In the genomic region with DNA sequence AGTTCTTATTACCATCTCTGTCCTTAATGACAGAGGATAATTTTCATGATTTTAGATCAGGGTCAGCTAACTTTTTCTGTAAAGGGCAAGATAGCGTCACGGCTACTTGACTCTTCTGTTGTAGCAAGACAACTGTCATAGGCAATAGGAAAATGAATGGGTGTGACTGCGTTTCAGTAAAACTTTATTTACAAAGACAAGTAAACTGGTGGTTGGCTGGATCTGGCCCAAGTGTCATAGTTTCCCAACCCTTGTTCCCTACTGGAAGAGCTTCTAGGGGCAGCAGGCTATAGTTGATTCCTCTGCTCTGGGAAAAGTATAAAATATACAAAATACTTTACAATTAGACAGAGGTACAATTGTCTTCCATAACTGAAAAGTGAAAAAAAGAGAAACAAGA, we compare ENCODE assay signal across 22 cellular contexts.
"Had no signal": no experiment of that assay in that cellular context is flagged by ENCODE, and none has a peak within 500 bp of the region (broad histone marks: within the 10 kb centered on the region; RNA-seq: fewer than 3 reads in every experiment).

No MANE protein-coding gene starts in this region.

- H3K4me3 ChIP-seq: left ventricle myocardium inferior, ovary, psoas muscle, right atrium auricular region, stomach, uterus had no signal

- FAIRE-seq: kidney had no signal

- H3K36me3 ChIP-seq: ovary, right atrium auricular region, uterus had no signal

- H3K4me1 ChIP-seq: left ventricle myocardium inferior, psoas muscle, right atrium auricular region, stomach, uterus had no signal

- DNase-seq: activated CD4-positive, alpha-beta T cell treated with anti-CD3 and anti-CD28 coated beads, Interleukin-2, amount 10 ng/mL, durations not matched to agents 7 days and 5 days; activated CD4-positive, CD25-positive, alpha-beta regulatory T cell treated with anti-CD3 and anti-CD28 coated beads, Interleukin-2, amount 50 U/mL, for 72 hours; activated CD8-positive, alpha-beta memory T cell treated with anti-CD3 and anti-CD28 coated beads, Interleukin-2, amount 10 ng/mL, durations not matched to agents 7 days and 5 days; activated CD8-positive, alpha-beta T cell treated with anti-CD3 and anti-CD28 coated beads for 36 hours; activated gamma-delta T cell treated with Interleukin-2 at 50 U/mL for 16 hours; activated T-cell treated with anti-CD3 and anti-CD28 coated beads for 4 hours; aorta; dermis blood vessel endothelial cell; effector CD8-positive, alpha-beta T cell; foreskin keratinocyte; kidney; left ventricle myocardium inferior; naive thymus-derived CD8-positive, alpha-beta T cell; ovary; psoas muscle; stimulated activated CD4-positive, alpha-beta T cell treated with anti-CD3 and anti-CD28 coated beads, Interleukin-12 subunit alpha, Interleukin-12 subunit beta, amount 100 ng/mL, for 4 hours; stomach; trophoblast cell; uterus had no signal

- H3K9me3 ChIP-seq: left ventricle myocardium inferior, neutrophil, ovary, psoas muscle, right atrium auricular region, stomach, uterus had no signal

- H3K27me3 ChIP-seq: foreskin keratinocyte, neutrophil, ovary, right atrium auricular region, stomach, uterus had no signal

- ATAC-seq: activated CD8-positive, alpha-beta memory T cell treated with anti-CD3 and anti-CD28 coated beads, Interleukin-2, amount 10 ng/mL, durations not matched to agents 7 days and 5 days; activated CD8-positive, alpha-beta T cell treated with anti-CD3 and anti-CD28 coated beads for 36 hours; activated naive CD4-positive, alpha-beta T cell treated with anti-CD3 and anti-CD28 coated beads, Interleukin-2, amount 50 U/mL, for 72 hours; foreskin keratinocyte; naive thymus-derived CD8-positive, alpha-beta T cell; psoas muscle had no signal

- H3K27ac ChIP-seq: foreskin keratinocyte, left ventricle myocardium inferior, neutrophil, ovary, psoas muscle, right atrium auricular region, stomach, uterus had no signal
